8 cellular contexts compared by ENCODE assay signal in the genomic region with DNA sequence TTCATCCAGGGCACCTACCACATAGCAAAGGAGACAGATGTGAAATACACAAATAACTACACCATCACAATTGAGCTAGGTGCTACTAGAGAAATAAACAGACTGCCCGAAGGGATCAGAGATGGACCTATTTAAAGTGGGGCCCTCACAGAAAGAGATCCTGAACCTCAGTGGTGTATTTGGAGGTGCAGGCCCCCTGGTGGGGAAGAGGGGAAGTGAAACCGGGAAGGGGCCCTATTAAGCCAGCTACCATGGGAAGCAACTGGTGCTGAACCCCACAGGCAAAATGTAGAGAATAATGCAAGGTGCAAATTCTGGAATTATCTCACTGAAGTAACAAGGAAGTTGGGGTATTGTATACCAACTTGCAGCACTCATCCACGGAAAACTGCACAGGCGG.
DNase-seq lines count a peak whose midpoint lies in the region; ATAC-seq and TF ChIP-seq lines count a peak whose summit lies in the region.

No MANE protein-coding gene starts in this region.

- CTCF ChIA-PET in PC-3 (lab: Charles Lee) = no interaction called here

- no peaks in the 10 kb centered on the region for H3K36me3 Mint-ChIP-seq in neural progenitor cell

- BruUV-seq in PC-3 (replicated peaks; lab: Mats Ljungman, UMichigan) = no TSS peak

- H3K27ac ChIP-seq in heart right ventricle (no peak overlapping the region), PC-3 (ENCODE audit: low read length) (no peak overlapping the region), neural progenitor cell (no peak overlapping the region), sigmoid colon (no peak overlapping the region)

- in situ Hi-C loops in astrocyte of the spinal cord (cut with HindIII; ENCODE audit: low sequenced_read_pairs) = no loop called here

- intact Hi-C loops in heart right ventricle (cut with DNase I) (no loop called here), cardiac septum (cut with DNase I) (no loop called here), PC-3 (cut with micrococcal nuclease) (no loop called here), sigmoid colon (cut with DNase I) (no loop called here)

- TF ChIP-seq EP300 in sigmoid colon (IDR thresholded peaks at IDR 0.05) = no peak

- H3K27me3 ChIP-seq in heart right ventricle = peaks cover 0 to 38% (median 0%) of the 10 kb centered on the region in 7 donors
- H3K27me3 ChIP-seq in PC-3 (ENCODE audit: low read length) = no peaks in the 10 kb centered on the region
- no peaks in the 10 kb centered on the region for H3K27me3 ChIP-seq in neural progenitor cell
- H3K27me3 ChIP-seq in sigmoid colon = no peaks in the 10 kb centered on the region

- H3K36me3 ChIP-seq in heart right ventricle (no peaks in the 10 kb centered on the region), PC-3 (ENCODE audit: low read depth, low read length) (no peaks in the 10 kb centered on the region), neural progenitor cell (no peaks in the 10 kb centered on the region), sigmoid colon (no peaks in the 10 kb centered on the region)

- peaks cover 3% of the 10 kb centered on the region for H3K4me1 Mint-ChIP-seq in neural progenitor cell

- H3K79me2 ChIP-seq in PC-3 (ENCODE audit: low read length) (no peaks in the 10 kb centered on the region), neural progenitor cell (ENCODE audit: low read depth) (no peaks in the 10 kb centered on the region)

- H3K9me3 ChIP-seq in heart right ventricle = no peaks in the 10 kb centered on the region
- H3K9me3 ChIP-seq in PC-3 (ENCODE audit: low read length) = no peaks in the 10 kb centered on the region
- H3K9me3 ChIP-seq in neural progenitor cell (ENCODE audit: low read depth) = peaks cover 2% of the 10 kb centered on the region
- H3K9me3 ChIP-seq in sigmoid colon = no peaks in the 10 kb centered on the region

- no peak overlapping the region for H3K9ac ChIP-seq in PC-3 (ENCODE audit: low read length)
- H3K9ac ChIP-seq in neural progenitor cell = no peak overlapping the region

- H3K4me3 ChIP-seq in heart right ventricle (no peak overlapping the region), PC-3 (ENCODE audit: low read length) (no peak overlapping the region), astrocyte of the spinal cord (ENCODE audit: low read depth, low read length) (no peak overlapping the region), neural progenitor cell (no peak overlapping the region), sigmoid colon (no peak overlapping the region)

- H3K4me2 ChIP-seq in PC-3 (ENCODE audit: low read length) (no peak overlapping the region), neural progenitor cell (no peak overlapping the region)

- WGBS in heart right ventricle, 2 donors = 67 to 73% methylated on average over 4 of the region's 4 CpGs
- 67 to 69% methylated on average over 4 of the region's 4 CpGs for WGBS in sigmoid colon, 2 donors

- DNase-seq in heart right ventricle (no peak), cardiac septum (ENCODE audit: low spot score) (no peak), PC-3 (peak; percentile 20), astrocyte of the spinal cord (ENCODE audit: low read depth, low spot score) (no peak), neural progenitor cell (ENCODE audit: low spot score) (peak; percentile 28), ecto neural progenitor cell (ENCODE audit: low spot score) (no peak), sigmoid colon (no peak)

- POLR2A ChIA-PET in PC-3 (lab: Charles Lee; ENCODE audit: unreplicated experiment) = no interaction called here

- ATAC-seq in heart right ventricle = no peak
- no peak for ATAC-seq in PC-3
- ATAC-seq in GM18861 (IDR thresholded peaks at IDR 0.05; ENCODE audit: unreplicated experiment) = no peak

- no peaks in the 10 kb centered on the region for H3K27me3 Mint-ChIP-seq in neural progenitor cell (ENCODE audit: insufficient read depth, low read depth)

- no peaks in the 10 kb centered on the region for H3K9me3 Mint-ChIP-seq in neural progenitor cell

- no peaks in the 10 kb centered on the region for H3K9me2 ChIP-seq in PC-3 (replicated peaks; ENCODE audit: low read length)

- no peaks in the 10 kb centered on the region for H3F3A ChIP-seq in PC-3 (ENCODE audit: low read length, unreplicated experiment)
- no peaks in the 10 kb centered on the region for H3F3A ChIP-seq in neural progenitor cell (ENCODE audit: low read depth)

- no peak overlapping the region for H2AFZ ChIP-seq in PC-3 (ENCODE audit: low read length)
- H2AFZ ChIP-seq in neural progenitor cell (replicated peaks) = no peak overlapping the region

- no peak overlapping the region for H3K27ac Mint-ChIP-seq in neural progenitor cell

- H4K20me1 ChIP-seq in PC-3 (ENCODE audit: low read length) (no peaks in the 10 kb centered on the region), neural progenitor cell (ENCODE audit: low read depth) (no peaks in the 10 kb centered on the region)

- H3K4me1 ChIP-seq in heart right ventricle = no peaks in the 10 kb centered on the region
- no peaks in the 10 kb centered on the region for H3K4me1 ChIP-seq in PC-3 (ENCODE audit: insufficient read depth, low read length)
- H3K4me1 ChIP-seq in neural progenitor cell = no peaks in the 10 kb centered on the region
- H3K4me1 ChIP-seq in sigmoid colon = no peaks in the 10 kb centered on the region

- peak in 6 of 9 donors; percentile 12 to 62 (median 34) for TF ChIP-seq CTCF in heart right ventricle (IDR thresholded peaks at IDR 0.05)
- peak; percentile 67 for TF ChIP-seq CTCF in PC-3 (conservative IDR thresholded peaks at IDR 0.05; ENCODE audit: low read depth, low read length)
- TF ChIP-seq CTCF in astrocyte of the spinal cord (IDR thresholded peaks at IDR 0.05; ENCODE audit: low read depth, low read length) = peak; percentile 64
- TF ChIP-seq CTCF in neural progenitor cell (IDR thresholded peaks at IDR 0.05) = peak; percentile 60
- no peak for TF ChIP-seq CTCF in sigmoid colon (IDR thresholded peaks at IDR 0.05)

- no peak for TF ChIP-seq POLR2A in sigmoid colon (IDR thresholded peaks at IDR 0.05)

- H3K4me3 Mint-ChIP-seq in neural progenitor cell = no peak overlapping the region

Comparison
In these comparisons a context has a peak if more than half of its experiments do, and no peak if none do; other contexts are left out.
1. DNase-seq: peak in PC-3 (single experiment) and neural progenitor cell (single experiment); none in heart right ventricle (0 of 2), cardiac septum (single experiment), astrocyte of the spinal cord (single experiment), ecto neural progenitor cell (single experiment) and sigmoid colon (single experiment).
2. CTCF ChIP-seq: peak in heart right ventricle (6 of 9), PC-3 (single experiment), astrocyte of the spinal cord (single experiment) and neural progenitor cell (single experiment); none in sigmoid colon (0 of 4).